In the genomic region with DNA sequence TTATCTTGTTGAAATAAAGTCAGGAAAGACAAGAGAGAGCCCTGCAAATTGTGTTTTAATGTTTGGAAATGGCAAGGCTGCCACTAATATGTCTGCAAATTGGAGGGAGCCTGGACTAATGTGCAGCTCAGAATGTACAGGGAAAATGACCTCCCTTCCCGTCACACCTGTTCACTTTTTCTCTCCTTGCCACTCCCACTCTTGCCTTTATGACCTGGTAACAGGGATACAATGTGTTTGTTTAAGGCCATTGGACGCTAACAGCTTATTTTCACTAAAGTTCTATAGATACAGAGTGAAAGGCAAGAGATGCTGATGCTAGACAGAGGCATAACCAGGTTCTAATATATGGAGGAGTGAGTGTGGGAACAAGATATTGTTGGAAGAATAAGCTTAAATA, we compare ENCODE assay signal across 27 cellular contexts.
"Had no signal": no experiment of that assay in that cellular context is flagged by ENCODE, and none has a peak within 500 bp of the region (broad histone marks: within the 10 kb centered on the region; RNA-seq: fewer than 3 reads in every experiment).

No MANE protein-coding gene starts in this region.

- H3K36me3 ChIP-seq: ascending aorta had no signal

- DNase-seq: activated B cell treated with CpG ODN at 0.5 μM for 24 hours; activated CD4-positive, alpha-beta memory T cell treated with anti-CD3 and anti-CD28 coated beads for 36 hours; activated CD4-positive, alpha-beta T cell treated with anti-CD3 and anti-CD28 coated beads for 1 hour; activated CD4-positive, alpha-beta T cell treated with anti-CD3 and anti-CD28 coated beads, Interleukin-2, amount 10 ng/mL, durations not matched to agents 24 days and 14 days; activated CD8-positive, alpha-beta memory T cell treated with anti-CD3 and anti-CD28 coated beads for 24 hours; activated effector memory CD4-positive, alpha-beta T cell treated with anti-CD3 and anti-CD28 coated beads, Interleukin-2, amount 50 U/mL, for 16 hours; activated naive CD4-positive, alpha-beta T cell treated with Interleukin-2 at 50 U/mL for 16 hours; activated naive CD8-positive, alpha-beta T cell treated with anti-CD3 and anti-CD28 coated beads, Interleukin-2, amount 50 U/mL, for 24 hours; activated T-cell treated with anti-CD3 and anti-CD28 coated beads, Interleukin-2, amount 50 U/mL, for 4 hours; amniotic stem cell; body of pancreas; MV-4-11; NCI-H1105; NCI-H1436; NCI-H1694 treated with DMSO at 0.1 percent for 48 hours; NCI-H2029 treated with DMSO at 0.1 percent for 48 hours; NCI-H446; NCI-H526; PC-9; SHP77 treated with DMSO at 0.1 percent for 48 hours; T-cell; T-helper 2 cell; T1000 had no signal

- H2AFZ ChIP-seq: PC-9 had no signal

- H3K4me3 ChIP-seq: ascending aorta, body of pancreas, PC-9 had no signal

- H3K4me1 ChIP-seq: ascending aorta, body of pancreas had no signal

- H3K27ac ChIP-seq: ascending aorta, body of pancreas, KMS-11, PC-9 had no signal

- FAIRE-seq: bronchial epithelial cell, TTC549 had no signal

- H3K9ac ChIP-seq: KMS-11 had no signal

- H3K4me2 ChIP-seq: KMS-11, PC-9 had no signal

- H3K9me3 ChIP-seq: ascending aorta, body of pancreas had no signal

- H3K27me3 ChIP-seq: ascending aorta, body of pancreas had no signal
